Comparison of ENCODE assay signal across 26 cellular contexts in genomic region chr7:57416601-57417358, GRCh38. TPM values are rescaled to one million over a fixed set of nuclear protein-coding genes. Genes with fewer than 3 reads are reported as not detected.
DNase-seq lines count a peak whose midpoint lies in the region; ATAC-seq, FAIRE-seq and TF ChIP-seq lines count a peak whose summit lies in the region.
"Had no signal": no experiment of that assay in that cellular context is flagged by ENCODE, and none has a peak within 500 bp of the region (broad histone marks: within the 10 kb centered on the region; RNA-seq: fewer than 3 reads in every experiment).

No MANE protein-coding gene starts in this region.

- no peaks in the 10 kb centered on the region for H3K27me3 Mint-ChIP-seq in chondrocyte (ENCODE audit: low read depth)
- H3K27me3 Mint-ChIP-seq in naive thymus-derived CD4-positive, alpha-beta T cell, result no peaks in the 10 kb centered on the region
- H3K27me3 Mint-ChIP-seq: CD4-positive, alpha-beta T cell; CD8-positive, alpha-beta memory T cell had no signal

- H3K27ac ChIP-seq in kidney (ENCODE audit: low read depth in 2 of 2, low read length in 2 of 2), result no peak overlapping the region
- no peak overlapping the region for H3K27ac ChIP-seq in sigmoid colon
- H3K27ac ChIP-seq in aorta (ENCODE audit: low read depth in 1 of 2, low read length in 2 of 2), result no peak overlapping the region
- H3K27ac ChIP-seq in naive thymus-derived CD4-positive, alpha-beta T cell (ENCODE audit: low read depth, low read length), result no peak overlapping the region
- H3K27ac ChIP-seq in heart left ventricle, result no peak overlapping the region
- H3K27ac ChIP-seq: A549; BLaER1 treated with 17β-estradiol and CSF1 and Interleukin-3, amounts not matched to agents 10 nM and 100 nM; GM23248 had no signal

- POLR2A ChIA-PET in naive thymus-derived CD4-positive, alpha-beta T cell (lab: Charles Lee), result no interaction called here

- no peak overlapping the region for H3K27ac Mint-ChIP-seq in chondrocyte (ENCODE audit: unreplicated experiment)
- no peak overlapping the region for H3K27ac Mint-ChIP-seq in naive thymus-derived CD4-positive, alpha-beta T cell
- H3K27ac Mint-ChIP-seq: CD14-positive monocyte; CD4-positive, alpha-beta T cell; CD8-positive, alpha-beta memory T cell had no signal

- no peak overlapping the region for H3K4me3 Mint-ChIP-seq in chondrocyte (ENCODE audit: unreplicated experiment)
- H3K4me3 Mint-ChIP-seq in naive thymus-derived CD4-positive, alpha-beta T cell, result no peak overlapping the region
- H3K4me3 Mint-ChIP-seq: CD14-positive monocyte; CD4-positive, alpha-beta T cell; CD8-positive, alpha-beta memory T cell had no signal

- intact Hi-C loops in kidney (cut with DNase I), result loop anchor here (10.0 kb wide), 1 partner anchor 62 kb away; no protein-coding TSS in a partner anchor
- intact Hi-C loops in sigmoid colon (cut with DNase I), result no loop called here
- intact Hi-C loops in aorta (cut with DNase I), result no loop called here
- intact Hi-C loops in naive thymus-derived CD4-positive, alpha-beta T cell (cut with micrococcal nuclease), result no loop called here
- intact Hi-C loops in heart left ventricle (cut with DNase I), result no loop called here

- TF ChIP-seq EP300 in sigmoid colon (IDR thresholded peaks at IDR 0.05), result no peak

- peaks cover 49% of the 10 kb centered on the region for H3K9me3 Mint-ChIP-seq in chondrocyte (ENCODE audit: low read depth)
- peaks cover 3 to 29% (median 11%) of the 10 kb centered on the region in 11 donors for H3K9me3 Mint-ChIP-seq in naive thymus-derived CD4-positive, alpha-beta T cell

- H3K9me3 ChIP-seq in kidney (ENCODE audit: control insufficient read depth in 1 of 2, low read length in 2 of 2), result no peaks in the 10 kb centered on the region
- no peaks in the 10 kb centered on the region for H3K9me3 ChIP-seq in sigmoid colon
- no peaks in the 10 kb centered on the region for H3K9me3 ChIP-seq in aorta (ENCODE audit: control insufficient read depth, low read length)
- H3K9me3 ChIP-seq in naive thymus-derived CD4-positive, alpha-beta T cell (ENCODE audit: control insufficient read depth in 2 of 3, low read length in 3 of 3), result peaks cover 0 to 3% (median 0%) of the 10 kb centered on the region in 3 experiments
- H3K9me3 ChIP-seq in heart left ventricle, result peaks cover 0 to 11% (median 0%) of the 10 kb centered on the region in 12 donors
- H3K9me3 ChIP-seq: A549 had no signal

- H3K4me1 ChIP-seq in kidney (ENCODE audit: control insufficient read depth in 1 of 2, insufficient read depth in 1 of 2, low read depth in 1 of 2, low read length in 2 of 2) (no peaks in the 10 kb centered on the region), sigmoid colon (no peaks in the 10 kb centered on the region), aorta (ENCODE audit: control insufficient read depth in 1 of 2, insufficient read depth in 2 of 2, low read length in 2 of 2) (no peaks in the 10 kb centered on the region), heart left ventricle (no peaks in the 10 kb centered on the region)
- H3K4me1 ChIP-seq in naive thymus-derived CD4-positive, alpha-beta T cell (ENCODE audit: control insufficient read depth in 2 of 2, insufficient read depth in 2 of 2, low read length in 2 of 2), result no peaks in the 10 kb centered on the region
- H3K4me1 ChIP-seq: A549, BE2C, Caco-2 had no signal

- H3K27me3 ChIP-seq in sigmoid colon (no peaks in the 10 kb centered on the region), aorta (ENCODE audit: control insufficient read depth in 1 of 2, insufficient read depth in 2 of 2, low read length in 1 of 2) (no peaks in the 10 kb centered on the region), heart left ventricle (peaks cover 0 to 2% (median 0%) of the 10 kb centered on the region in 9 donors)
- H3K27me3 ChIP-seq in naive thymus-derived CD4-positive, alpha-beta T cell (ENCODE audit: control insufficient read depth in 2 of 2, insufficient read depth in 2 of 2, low read length in 2 of 2), result no peaks in the 10 kb centered on the region
- H3K27me3 ChIP-seq: BE2C; BLaER1 treated with 17β-estradiol and CSF1 and Interleukin-3, amounts not matched to agents 10 nM and 100 nM had no signal

- H3K36me3 Mint-ChIP-seq in chondrocyte (ENCODE audit: low read depth), result no peaks in the 10 kb centered on the region
- H3K36me3 Mint-ChIP-seq in naive thymus-derived CD4-positive, alpha-beta T cell, result peaks cover 0 to 4% (median 0%) of the 10 kb centered on the region in 5 donors
- H3K36me3 Mint-ChIP-seq: CD14-positive monocyte; CD8-positive, alpha-beta memory T cell had no signal

- DNase-seq in chondrocyte (ENCODE audit: low spot score), result peak; percentile 58
- peak; percentile 34 for DNase-seq in kidney
- peak; percentile 53 for DNase-seq in sigmoid colon
- no peak for DNase-seq in aorta
- no peak for DNase-seq in naive thymus-derived CD4-positive, alpha-beta T cell
- no peak for DNase-seq in NOMO-1 treated with dmso at 0.1 percent for 144 hours (lab: John Stamatoyannopoulos, UW; ENCODE audit: unreplicated experiment)
- no peak for DNase-seq in heart left ventricle
- DNase-seq: 8988T; ACHN; AML-193; BE2C; Caco-2; CD4-positive, alpha-beta T cell; DMS153; DND-41; GM23248; H7; HCEC 1CT had no signal

- ATAC-seq in aorta (ENCODE audit: low FRiP score) (peak; percentile 24), heart left ventricle (no peak)
- ATAC-seq in naive thymus-derived CD4-positive, alpha-beta T cell, result no peak
- ATAC-seq: A549, GM12878 had no signal

- TF ChIP-seq CTCF in chondrocyte (IDR thresholded peaks at IDR 0.05) (no peak), kidney (IDR thresholded peaks at IDR 0.05; ENCODE audit: borderline replicate concordance, extremely low read depth, insufficient read depth) (no peak), sigmoid colon (IDR thresholded peaks at IDR 0.05) (no peak), heart left ventricle (IDR thresholded peaks at IDR 0.05) (no peak)

- H3K9ac ChIP-seq in kidney (ENCODE audit: low read length in 2 of 2), result no peak overlapping the region
- H3K9ac ChIP-seq: BLaER1 treated with 17β-estradiol and CSF1 and Interleukin-3, amounts not matched to agents 10 nM and 100 nM; GM23248 had no signal

- TF ChIP-seq POLR2A in sigmoid colon (IDR thresholded peaks at IDR 0.05) (no peak), heart left ventricle (IDR thresholded peaks at IDR 0.05) (no peak)

- WGBS in sigmoid colon, 2 donors, result 83 to 88% methylated on average over 8 of the region's 8 CpGs
- WGBS in aorta, 2 donors, result 75% methylated on average over 8 of the region's 8 CpGs; no CpG with 5 or more reads in 1 of the 2 donors
- 68 to 76% (median 75%) methylated on average over 6 to 8 of the region's 8 CpGs for WGBS in heart left ventricle, 4 donors

- CTCF ChIA-PET in naive thymus-derived CD4-positive, alpha-beta T cell (lab: Charles Lee), result no interaction called here

- H3K4me3 ChIP-seq in kidney (ENCODE audit: low read length in 2 of 2), result no peak overlapping the region
- no peak overlapping the region for H3K4me3 ChIP-seq in sigmoid colon
- no peak overlapping the region for H3K4me3 ChIP-seq in aorta (ENCODE audit: low read length in 2 of 2)
- H3K4me3 ChIP-seq in naive thymus-derived CD4-positive, alpha-beta T cell (ENCODE audit: low read length), result no peak overlapping the region
- no peak overlapping the region for H3K4me3 ChIP-seq in heart left ventricle
- H3K4me3 ChIP-seq: A549; BLaER1 treated with 17β-estradiol and CSF1 and Interleukin-3, amounts not matched to agents 10 nM and 100 nM; GM12878; GM23248 had no signal

- no peak for FAIRE-seq in kidney (lab: Jason Lieb, UNC)
- FAIRE-seq: A549, G401.6, GM12878, GM19239, H1 had no signal

- H3K36me3 ChIP-seq in kidney (ENCODE audit: control insufficient read depth in 1 of 2, insufficient read depth in 2 of 2, low read length in 2 of 2) (no peaks in the 10 kb centered on the region), sigmoid colon (no peaks in the 10 kb centered on the region), aorta (ENCODE audit: control insufficient read depth in 1 of 2, insufficient read depth in 2 of 2, low read length in 1 of 2) (no peaks in the 10 kb centered on the region), heart left ventricle (peaks cover 0 to 2% (median 0%) of the 10 kb centered on the region in 9 donors)
- no peaks in the 10 kb centered on the region for H3K36me3 ChIP-seq in naive thymus-derived CD4-positive, alpha-beta T cell (ENCODE audit: control insufficient read depth in 2 of 3, insufficient read depth in 3 of 3, low read length in 3 of 3)
- H3K36me3 ChIP-seq: BE2C; BLaER1 treated with 17β-estradiol and CSF1 and Interleukin-3, amounts not matched to agents 10 nM and 100 nM had no signal

- no peaks in the 10 kb centered on the region for H3K4me1 Mint-ChIP-seq in chondrocyte (ENCODE audit: low read depth)
- no peaks in the 10 kb centered on the region for H3K4me1 Mint-ChIP-seq in naive thymus-derived CD4-positive, alpha-beta T cell
- H3K4me1 Mint-ChIP-seq: CD14-positive monocyte; CD8-positive, alpha-beta memory T cell had no signal

RNA-seq across cellular contexts. Expression of gene ZNF716, which starts 33.2 kb away (rescaled TPM):
- total RNA-seq in chondrocyte, result not detected in 3 replicates
- total RNA-seq in kidney, result not detected
- polyA plus RNA-seq in kidney (ENCODE audit: insufficient read depth, low read depth, low replicate concordance), result not detected
- not detected for total RNA-seq in sigmoid colon
- polyA plus RNA-seq in sigmoid colon, result not detected
- not detected for total RNA-seq in aorta
- not detected for polyA plus RNA-seq in aorta
- total RNA-seq in naive thymus-derived CD4-positive, alpha-beta T cell, result not detected
- not detected for polyA plus RNA-seq in naive thymus-derived CD4-positive, alpha-beta T cell
- not detected for total RNA-seq in heart left ventricle
- not detected for polyA plus RNA-seq in heart left ventricle
- total RNA-seq: Caco-2; CD4-positive, alpha-beta T cell; CD8-positive, alpha-beta memory T cell; GM12878; GM23248; H1; H7 had no signal
- polyA plus RNA-seq: A549; CD14-positive monocyte; CD8-positive, alpha-beta memory T cell; GM12878; GM23248; H1 had no signal

Comparison
In these comparisons a context has a peak if more than half of its experiments do, and no peak if none do; other contexts are left out.
1. DNase-seq: peak in chondrocyte (single experiment), kidney (single experiment) and sigmoid colon (single experiment); none in aorta (0 of 2), naive thymus-derived CD4-positive, alpha-beta T cell (0 of 9), NOMO-1 treated with dmso at 0.1 percent for 144 hours (single experiment) and heart left ventricle (0 of 5).